In genomic region chr17:79022507-79022991, GRCh38 we compare ENCODE assay signal across 13 cellular contexts. TPM values are rescaled to one million over a fixed set of nuclear protein-coding genes. Genes with fewer than 3 reads are reported as not detected.
DNase-seq lines count a peak whose midpoint lies in the region; ATAC-seq and TF ChIP-seq lines count a peak whose summit lies in the region.
"Had no signal": no experiment of that assay in that cellular context is flagged by ENCODE, and none has a peak within 500 bp of the region (broad histone marks: within the 10 kb centered on the region; RNA-seq: fewer than 3 reads in every experiment).

No MANE protein-coding gene starts in this region.

- no peak for TF ChIP-seq POLR2A in uterus (IDR thresholded peaks at IDR 0.05)

- no CpG with 5 or more reads among the region's 9 CpGs for WGBS in mesendoderm (ENCODE audit: extremely low coverage, insufficient coverage, low lambda C conversion rate)

- no peak overlapping the region for H3K18ac ChIP-seq in mesendoderm (ENCODE audit: low read length)

- H3K79me2 ChIP-seq in parathyroid adenoma (no peaks in the 10 kb centered on the region), mesendoderm (ENCODE audit: control insufficient read depth, insufficient read depth, low read length) (no peaks in the 10 kb centered on the region)

- H3K27me3 ChIP-seq in right atrium auricular region: no peaks in the 10 kb centered on the region
- no peaks in the 10 kb centered on the region for H3K27me3 ChIP-seq in parathyroid adenoma (ENCODE audit: control insufficient read depth, insufficient read depth, low read length)
- H3K27me3 ChIP-seq in uterus: no peaks in the 10 kb centered on the region
- peaks cover 8% of the 10 kb centered on the region for H3K27me3 ChIP-seq in mesendoderm (ENCODE audit: insufficient read depth, low read length, poor library complexity)

- H2BK120ac ChIP-seq in mesendoderm (ENCODE audit: low read depth, low read length): no peak overlapping the region

- H2BK5ac ChIP-seq in mesendoderm (ENCODE audit: low read length): no peak overlapping the region

- H3K4me1 ChIP-seq in right atrium auricular region (peaks cover 0 to 80% of the 10 kb centered on the region in 2 donors), parathyroid adenoma (peaks cover 46% of the 10 kb centered on the region), uterus (peaks cover 6 to 23% of the 10 kb centered on the region in 2 donors), mesendoderm (ENCODE audit: control insufficient read depth, low read depth, low read length) (peaks cover 2% of the 10 kb centered on the region)

- DNase-seq in choroid plexus epithelial cell (ENCODE audit: low read depth): peak; percentile 44
- peak; percentile 94 for DNase-seq in right atrium auricular region (ENCODE audit: low spot score)
- DNase-seq in uterus: peak in 1 of 2 donors; percentile 25
- no peak for DNase-seq in mesendoderm
- DNase-seq in NCI-H524 (lab: John Stamatoyannopoulos, UW): no peak
- DNase-seq: activated gamma-delta T cell treated with Interleukin-2 at 50 U/mL for 16 hours, left colon, NCI-H2171, occipital lobe had no signal

- no peak overlapping the region for H4K5ac ChIP-seq in mesendoderm (ENCODE audit: low read length)

- intact Hi-C loops in uterus (cut with DNase I; ENCODE audit: low total_unique reads): no loop called here

- H2AFZ ChIP-seq in parathyroid adenoma: no peak overlapping the region

- no peak overlapping the region for H3K4me3 ChIP-seq in choroid plexus epithelial cell (ENCODE audit: low read depth, low read length)
- H3K4me3 ChIP-seq in right atrium auricular region: peak overlapping the region in 1 of 2 donors; percentile 68
- H3K4me3 ChIP-seq in parathyroid adenoma (ENCODE audit: low read depth, low read length): no peak overlapping the region
- no peak overlapping the region for H3K4me3 ChIP-seq in uterus
- no peak overlapping the region for H3K4me3 ChIP-seq in mesendoderm (ENCODE audit: low read length)
- H3K4me3 ChIP-seq: BLaER1 treated with 17β-estradiol and CSF1 and Interleukin-3, amounts not matched to agents 10 nM and 100 nM; SJCRH30 had no signal

- H3K27ac ChIP-seq in right atrium auricular region (peak overlapping the region; percentile 93), parathyroid adenoma (peak overlapping the region; percentile 36), uterus (peak overlapping the region; percentile 23 to 53), mesendoderm (ENCODE audit: low read depth, low read length) (no peak overlapping the region)
- H3K27ac ChIP-seq: BLaER1 treated with 17β-estradiol and CSF1 and Interleukin-3, amounts not matched to agents 10 nM and 100 nM; SJCRH30 had no signal

- H3K79me1 ChIP-seq in mesendoderm (ENCODE audit: low read length): no peaks in the 10 kb centered on the region

- H2AK5ac ChIP-seq in mesendoderm (ENCODE audit: low read length): no peak overlapping the region

- H4K8ac ChIP-seq in mesendoderm (ENCODE audit: low read depth, low read length): no peak overlapping the region

- H3K56ac ChIP-seq in mesendoderm (ENCODE audit: low read length): no peak overlapping the region

- TF ChIP-seq CTCF in choroid plexus epithelial cell (conservative IDR thresholded peaks at IDR 0.05; ENCODE audit: low read depth, low read length) (no peak), right atrium auricular region (IDR thresholded peaks at IDR 0.05) (no peak), parathyroid adenoma (IDR thresholded peaks at IDR 0.05) (no peak), uterus (IDR thresholded peaks at IDR 0.05) (no peak)

- H3K4me2 ChIP-seq in parathyroid adenoma (ENCODE audit: low read length) (no peak overlapping the region), mesendoderm (ENCODE audit: low read length) (no peak overlapping the region)

- no peaks in the 10 kb centered on the region for H3K36me3 ChIP-seq in right atrium auricular region
- H3K36me3 ChIP-seq in parathyroid adenoma (ENCODE audit: control insufficient read depth, insufficient read depth, low read length): no peaks in the 10 kb centered on the region
- no peaks in the 10 kb centered on the region for H3K36me3 ChIP-seq in uterus
- no peaks in the 10 kb centered on the region for H3K36me3 ChIP-seq in mesendoderm (ENCODE audit: control insufficient read depth, insufficient read depth, low read length)
- H3K36me3 ChIP-seq: BLaER1 treated with 17β-estradiol and CSF1 and Interleukin-3, amounts not matched to agents 10 nM and 100 nM; SJCRH30 had no signal

- no peak overlapping the region for H3K23ac ChIP-seq in mesendoderm (ENCODE audit: low read length)

- H3K4ac ChIP-seq in mesendoderm (ENCODE audit: low read depth, low read length): no peak overlapping the region

- H3K9ac ChIP-seq in parathyroid adenoma: no peak overlapping the region
- no peak overlapping the region for H3K9ac ChIP-seq in mesendoderm (ENCODE audit: low read length)
- H3K9ac ChIP-seq: BLaER1 treated with 17β-estradiol and CSF1 and Interleukin-3, amounts not matched to agents 10 nM and 100 nM had no signal

- H2BK15ac ChIP-seq in mesendoderm (replicated peaks; ENCODE audit: low read depth): no peak overlapping the region

- ATAC-seq in HG02610 (IDR thresholded peaks at IDR 0.05; ENCODE audit: unreplicated experiment): no peak
- ATAC-seq: left colon had no signal

- H3K9me3 ChIP-seq in right atrium auricular region: no peaks in the 10 kb centered on the region
- H3K9me3 ChIP-seq in parathyroid adenoma (ENCODE audit: control insufficient read depth, low read length): no peaks in the 10 kb centered on the region
- no peaks in the 10 kb centered on the region for H3K9me3 ChIP-seq in uterus
- H3K9me3 ChIP-seq: BLaER1 treated with 17β-estradiol and CSF1 and Interleukin-3, amounts not matched to agents 10 nM and 100 nM; SJCRH30 had no signal

RNA-seq across cellular contexts. Expression of gene C1QTNF1, which starts 1.4 kb away (rescaled TPM):
- total RNA-seq in right atrium auricular region (100 to 1,000 TPM; 125 to 401 TPM), uterus (10 to 100 TPM in 3 of 4 donors, 1 to 10 TPM in 1; 2.9 to 80.8 (median 39.6) TPM)
- 0.49 TPM for polyA plus RNA-seq in mesendoderm (2013, experiment 1 of 2)
- polyA plus RNA-seq in mesendoderm (2013, experiment 2 of 2): 0.34 TPM

RNA-seq across cellular contexts. Expression of gene CANT1, which starts 13.0 kb away (rescaled TPM):
- total RNA-seq in right atrium auricular region (10 to 100 TPM; 20.9 to 40.1 TPM), uterus (10 to 100 TPM in 3 of 4 donors, 1 to 10 TPM in 1; 9.2 to 40.6 (median 21.5) TPM)
- 21.0 TPM for polyA plus RNA-seq in mesendoderm (2013, experiment 1 of 2)
- polyA plus RNA-seq in mesendoderm (2013, experiment 2 of 2): 20.4 TPM

RNA-seq across cellular contexts. Expression of gene LGALS3BP, which starts 42.8 kb away (rescaled TPM):
- total RNA-seq in right atrium auricular region (100 to 1,000 TPM; 488 to 733 TPM), uterus (100 to 1,000 TPM in 3 of 4 donors, 10 to 100 TPM in 1; 88.2 to 396 (median 244) TPM)
- polyA plus RNA-seq in mesendoderm (2013, experiment 1 of 2): 15.3 TPM
- polyA plus RNA-seq in mesendoderm (2013, experiment 2 of 2): 15.6 TPM

RNA-seq across cellular contexts. Expression of gene ENGASE, which starts 52.1 kb away (rescaled TPM):
- total RNA-seq in right atrium auricular region (10 to 100 TPM in 1 of 2 donors, 1 to 10 TPM in 1; 7.7 to 13.5 TPM), uterus (10 to 100 TPM in 3 of 4 donors, 1 to 10 TPM in 1; 3.8 to 63.2 (median 24.6) TPM)
- polyA plus RNA-seq in mesendoderm (2013, experiment 1 of 2): 5.1 TPM
- 6.1 TPM for polyA plus RNA-seq in mesendoderm (2013, experiment 2 of 2)

Comparison
In these comparisons a context has a peak if more than half of its experiments do, and no peak if none do; other contexts are left out.
1. DNase-seq: peak in choroid plexus epithelial cell (single experiment) and right atrium auricular region (single experiment); none in mesendoderm (single experiment) and NCI-H524 (0 of 2).